ENCODE assay signal across 30 cellular contexts in genomic region chr5:143290115-143290514, GRCh38.
"Had no signal": no experiment of that assay in that cellular context is flagged by ENCODE, and none has a peak within 500 bp of the region (broad histone marks: within the 10 kb centered on the region; RNA-seq: fewer than 3 reads in every experiment).

No MANE protein-coding gene starts in this region.

- H3K27ac ChIP-seq: adrenal gland, body of pancreas, breast epithelium, coronary artery, PC-9, VCaP had no signal

- ATAC-seq: activated naive CD4-positive, alpha-beta T cell treated with anti-CD3 and anti-CD28 coated beads, Interleukin-2, amount 50 U/mL, for 72 hours; activated T-cell treated with anti-CD3 and anti-CD28 coated beads, Interleukin-2, amount 50 U/mL, for 4 hours; body of pancreas had no signal

- H3K4me1 ChIP-seq: adrenal gland, body of pancreas, breast epithelium had no signal

- H3K4me3 ChIP-seq: adrenal gland, body of pancreas, breast epithelium, coronary artery, PC-9 had no signal

- FAIRE-seq: astrocyte had no signal

- H3K4me3 Mint-ChIP-seq: activated CD4-positive, alpha-beta memory T cell treated with anti-CD3 and anti-CD28 coated beads, Interleukin-2, amount 10 ng/mL, durations not matched to agents 7 days and 5 days; activated naive CD4-positive, alpha-beta T cell treated with anti-CD3 and anti-CD28 coated beads for 36 hours; activated T-cell treated with anti-CD3 and anti-CD28 coated beads, Interleukin-2, amount 50 U/mL, for 4 hours; activated T-helper 1 cell treated with anti-CD3 and anti-CD28 coated beads, Interleukin-12 subunit alpha, Interleukin-12 subunit beta, Interleukin-2, Interleukin-4 antibody, amounts not matched to agents 30 ng/mL and 10 ng/mL and 1 ng/mL, durations not matched to agents 14 hours and 24 hours and 36 hours had no signal

- H3K4me1 Mint-ChIP-seq: activated CD4-positive, alpha-beta memory T cell treated with anti-CD3 and anti-CD28 coated beads, Interleukin-2, amount 10 ng/mL, durations not matched to agents 7 days and 5 days had no signal

- H3K27me3 ChIP-seq: adrenal gland, body of pancreas, breast epithelium had no signal

- H3K36me3 ChIP-seq: breast epithelium had no signal

- DNase-seq: activated CD4-positive, alpha-beta memory T cell treated with anti-CD3 and anti-CD28 coated beads, Interleukin-2, amount 10 ng/mL, durations not matched to agents 7 days and 5 days; activated CD4-positive, alpha-beta T cell treated with anti-CD3 and anti-CD28 coated beads for 1 hour; activated CD4-positive, alpha-beta T cell treated with anti-CD3 and anti-CD28 coated beads for 48 hours; activated CD4-positive, CD25-positive, alpha-beta regulatory T cell; activated gamma-delta T cell treated with Interleukin-2 at 50 U/mL for 16 hours; activated naive CD4-positive, alpha-beta T cell treated with anti-CD3 and anti-CD28 coated beads for 36 hours; activated T-cell treated with anti-CD3 and anti-CD28 coated beads, Interleukin-2, amount 50 U/mL, for 4 hours; adrenal gland; body of pancreas; NCI-H1048; NCI-H1105 treated with DMSO at 0.1 percent for 48 hours; NCI-H1436; NCI-H187; NCI-H2029 treated with DMSO at 0.1 percent for 48 hours; NCI-H2107; NCI-H226; NCI-H524 treated with DMSO at 0.1 percent for 48 hours; NCI-H748 treated with DMSO at 0.1 percent for 48 hours; PC-9; Right ventricle myocardium superior; SW 1271; T-helper 1 cell; T-helper 2 cell; T-helper 9 cell had no signal

- H3K9me3 Mint-ChIP-seq: activated CD4-positive, alpha-beta memory T cell treated with anti-CD3 and anti-CD28 coated beads, Interleukin-2, amount 10 ng/mL, durations not matched to agents 7 days and 5 days; activated naive CD4-positive, alpha-beta T cell treated with anti-CD3 and anti-CD28 coated beads for 36 hours; activated naive CD4-positive, alpha-beta T cell treated with anti-CD3 and anti-CD28 coated beads, Interleukin-2, amount 50 U/mL, for 72 hours; activated T-cell treated with anti-CD3 and anti-CD28 coated beads, Interleukin-2, amount 50 U/mL, for 4 hours; activated T-helper 1 cell treated with anti-CD3 and anti-CD28 coated beads, Interleukin-12 subunit alpha, Interleukin-12 subunit beta, Interleukin-2, Interleukin-4 antibody, amounts not matched to agents 30 ng/mL and 10 ng/mL and 1 ng/mL, durations not matched to agents 14 hours and 24 hours and 36 hours had no signal

- H3K27ac Mint-ChIP-seq: activated CD4-positive, alpha-beta memory T cell treated with anti-CD3 and anti-CD28 coated beads, Interleukin-2, amount 10 ng/mL, durations not matched to agents 7 days and 5 days; activated naive CD4-positive, alpha-beta T cell treated with anti-CD3 and anti-CD28 coated beads for 36 hours had no signal

- H3K27me3 Mint-ChIP-seq: activated CD4-positive, alpha-beta memory T cell treated with anti-CD3 and anti-CD28 coated beads, Interleukin-2, amount 10 ng/mL, durations not matched to agents 7 days and 5 days had no signal

- H3K9me3 ChIP-seq: body of pancreas, breast epithelium had no signal
